ENCODE assay signal across 10 cellular contexts in genomic region chr7:20270867-20271266, GRCh38. TPM values are rescaled to one million over a fixed set of nuclear protein-coding genes. Genes with fewer than 3 reads are reported as not detected.
DNase-seq lines count a peak whose midpoint lies in the region; ATAC-seq, FAIRE-seq and TF ChIP-seq lines count a peak whose summit lies in the region.
"Had no signal": no experiment of that assay in that cellular context is flagged by ENCODE, and none has a peak within 500 bp of the region (broad histone marks: within the 10 kb centered on the region; RNA-seq: fewer than 3 reads in every experiment).

No MANE protein-coding gene starts in this region.

- H3K36me3 ChIP-seq in K562 (ENCODE audit: control insufficient read depth, insufficient read depth, low read length) (no peaks in the 10 kb centered on the region), prostate gland (no peaks in the 10 kb centered on the region)

- BruUV-seq in K562 (replicated peaks; lab: Mats Ljungman, UMichigan), result no TSS peak

- no peak for TF ChIP-seq CTCF in K562 (IDR thresholded peaks at IDR 0.05 in 2 of 3, conservative IDR thresholded peaks at IDR 0.05 in 1 of 3; ENCODE audit: insufficient read depth in 2 of 3, low read depth in 1 of 3, low read length in 3 of 3)
- no peak for TF ChIP-seq CTCF in prostate gland (IDR thresholded peaks at IDR 0.05)

- peak; percentile 60 for FAIRE-seq in K562 (lab: Jason Lieb, UNC)

- in situ Hi-C loops in K562 (cut with MboI), result no loop called here

- no peaks in the 10 kb centered on the region for H4K20me1 ChIP-seq in K562 (replicated peaks; ENCODE audit: control insufficient read depth, insufficient read depth, low read length)

- no peak for TF ChIP-seq POLR2A in K562 (conservative IDR thresholded peaks at IDR 0.05)
- TF ChIP-seq POLR2A in prostate gland (IDR thresholded peaks at IDR 0.05), result no peak

- H3K9me1 ChIP-seq in K562 (ENCODE audit: control insufficient read depth, insufficient read depth, low read length), result no peaks in the 10 kb centered on the region

- peak overlapping the region; percentile 2; the same call in 1 of the 2 replicates for H3K4me2 ChIP-seq in K562 (ENCODE audit: insufficient read depth, low read length)

- no peak overlapping the region for H3K4me3 ChIP-seq in K562
- no peak overlapping the region for H3K4me3 ChIP-seq in prostate gland

- POLR2A ChIA-PET in K562 (lab: Yijun Ruan, JAX), result interaction anchor here (1.2 to 1.5 kb wide), 3 partner anchors 19 to 51 kb away, joined by 3 to 4 read pairs (median 3); no protein-coding TSS in a partner anchor

- H3K27me3 ChIP-seq in K562 (ENCODE audit: control insufficient read depth in 2 of 2, insufficient read depth in 2 of 2, low read length in 2 of 2) (no peaks in the 10 kb centered on the region), prostate gland (replicated peaks; ENCODE audit: insufficient read depth) (no peaks in the 10 kb centered on the region)

- H3K27ac ChIP-seq in K562 (ENCODE audit: extremely low read depth, low read depth, low read length), result no peak overlapping the region
- H3K27ac ChIP-seq in prostate gland, result no peak overlapping the region

- peak; percentile 89 for ATAC-seq in GM18861 (IDR thresholded peaks at IDR 0.05; ENCODE audit: unreplicated experiment)
- ATAC-seq in GM21447 (IDR thresholded peaks at IDR 0.05; ENCODE audit: unreplicated experiment), result peak; percentile 81
- peak; percentile 86 for ATAC-seq in HG03064 (IDR thresholded peaks at IDR 0.05; ENCODE audit: low read depth, unreplicated experiment)
- peak; percentile 14; the same call in 1 of the 3 replicates for ATAC-seq in K562
- ATAC-seq: CD8-positive, alpha-beta T cell; T-helper 17 cell had no signal

- intact Hi-C loops in K562 (cut with micrococcal nuclease) (no loop called here), prostate gland (cut with DNase I) (no loop called here)

- no peaks in the 10 kb centered on the region for H3K79me2 ChIP-seq in K562 (ENCODE audit: control insufficient read depth, insufficient read depth, low read length)

- WGBS in K562 (ENCODE audit: insufficient coverage, low coverage, missing lambda C conversion rate), result 26% methylated on average over 2 of the region's 2 CpGs
- 61% methylated on average over 2 of the region's 2 CpGs for WGBS in prostate gland

- H3K9me3 ChIP-seq in K562 (replicated peaks; ENCODE audit: control insufficient read depth, insufficient read depth, low read depth, low read length), result no peaks in the 10 kb centered on the region
- no peaks in the 10 kb centered on the region for H3K9me3 ChIP-seq in prostate gland

- H3K4me1 ChIP-seq in K562 (replicated peaks in 1 of 2; ENCODE audit: control insufficient read depth in 2 of 2, insufficient read depth in 2 of 2, low read length in 2 of 2) (peaks cover 0 to 8% of the 10 kb centered on the region in 2 experiments; a peak in 1 of 5 replicates), prostate gland (replicated peaks) (no peaks in the 10 kb centered on the region)

- TF ChIP-seq EP300 in K562 (IDR thresholded peaks at IDR 0.05; ENCODE audit: low read length), result no peak

- CTCF ChIA-PET in K562 (lab: Yijun Ruan, JAX; ENCODE audit: low intra/inter-chr PET ratio), result no interaction called here

- no peak for DNase-seq in K562 (ENCODE audit: extremely low read depth in 1 of 4, low spot score in 3 of 4)
- no peak for DNase-seq in NCI-H446 treated with DMSO at 0.1 percent for 48 hours (lab: John Stamatoyannopoulos, UW)
- DNase-seq in prostate gland (ENCODE audit: low spot score), result no peak
- DNase-seq in medulla oblongata (ENCODE audit: extremely low spot score), result no peak
- no peak for DNase-seq in activated CD4-positive, alpha-beta T cell treated with anti-CD3 and anti-CD28 coated beads, Interleukin-2, amount 50 U/mL, for 48 hours
- DNase-seq: CD8-positive, alpha-beta T cell; T-helper 17 cell had no signal

- no peak for TF ChIP-seq RAD21 in K562 (CRISPR knock-in tag; conservative IDR thresholded peaks at IDR 0.05 in 1 of 2, IDR thresholded peaks at IDR 0.05 in 1 of 2)

- H3K9ac ChIP-seq in K562 (ENCODE audit: insufficient read depth in 1 of 2, low read depth in 2 of 2, low read length in 2 of 2), result no peak overlapping the region

- H2AFZ ChIP-seq in K562 (ENCODE audit: low read depth, low read length), result peak overlapping the region; percentile 79

TF ChIP-seq in K562, 482 proteins besides CTCF, POLR2A, EP300 and RAD21 (continues in another document):
- TF ChIP-seq GTF2B (IDR thresholded peaks at IDR 0.05; ENCODE audit: extremely low read depth, insufficient read length), result no peak
- TF ChIP-seq RBFOX2 (IDR thresholded peaks at IDR 0.05; ENCODE audit: low read depth, low read length), result no peak
- TF ChIP-seq ZBTB12 (CRISPR knock-in tag; IDR thresholded peaks at IDR 0.05), result no peak
- no peak for TF ChIP-seq PRPF4 (IDR thresholded peaks at IDR 0.05; ENCODE audit: insufficient read depth, low read depth, low read length, poor library complexity, severe bottlenecking)
- TF ChIP-seq BMI1 (IDR thresholded peaks at IDR 0.05; ENCODE audit: low read length), result no peak
- no peak for TF ChIP-seq RBBP5 (IDR thresholded peaks at IDR 0.05; ENCODE audit: borderline replicate concordance, insufficient read depth, low read length, poor library complexity, severe bottlenecking)
- TF ChIP-seq NFE2 (IDR thresholded peaks at IDR 0.05; ENCODE audit: low read depth), result no peak

RNA-seq across cellular contexts. Expression of gene MACC1, which starts 53.7 kb away (rescaled TPM):
- total RNA-seq in K562 (2011; cell fraction: chromatin; rRNA removed; ENCODE audit: low replicate concordance), result 22.2 and 81.4 TPM in 2 replicates
- 6.7 and 10.3 TPM in 2 replicates for total RNA-seq in K562 (2011; cell fraction: nucleolus; rRNA removed)
- total RNA-seq in K562 (2011; cell fraction: nucleoplasm; rRNA removed), result 21.9 and 60.5 TPM in 2 replicates
- 10.4 and 12.6 TPM in 2 replicates for total RNA-seq in K562 (2014; rRNA removed)
- total RNA-seq in K562 (2014; rRNA removed; fragmentation: Illumina TruSeq; extraction: Trizol), result 30.2 and 36.7 TPM in 2 replicates
- total RNA-seq in K562 (2015; rRNA removed; fragmentation: Illumina TruSeq; extraction: Trizol), result 16.7 and 17.8 TPM in 2 replicates
- 16.1 and 20.4 TPM in 2 replicates for total RNA-seq in K562 (2021)
- 5.1 and 12.7 TPM in 2 replicates for polyA plus RNA-seq in K562 (2011; rRNA removed)
- 1.9 and 2.4 TPM in 2 replicates for polyA plus RNA-seq in K562 (2011; cell fraction: cytosol; rRNA removed)
- 4.5 and 6.4 TPM in 2 replicates for polyA plus RNA-seq in K562 (2011; cell fraction: nucleus; rRNA removed)
- polyA plus RNA-seq in K562 (2012), result 5.6 and 6.9 TPM in 2 replicates
- polyA plus RNA-seq in K562 (2014; fragmentation: Illumina TruSeq; extraction: Trizol), result 9.1 and 9.6 TPM in 2 replicates
- 1 to 10 TPM; 7.5 to 8.6 TPM for polyA plus RNA-seq in K562 (2014; fragmentation: Nextera tagmentation; extraction: Ambion mirVana)
- polyA plus RNA-seq in K562 (2014; rRNA removed), result 4.4 and 5.9 TPM in 2 replicates
- 25.1 and 40.4 TPM in 2 replicates for polyA minus RNA-seq in K562 (2011; rRNA and poly(A)+ RNA removed)
- polyA minus RNA-seq in K562 (2011; cell fraction: cytosol; rRNA and poly(A)+ RNA removed), result 9.4 and 19.5 TPM in 2 replicates
- polyA minus RNA-seq in K562 (2011; cell fraction: nucleus; rRNA and poly(A)+ RNA removed), result 13.6 and 17.3 TPM in 2 replicates
- total RNA-seq in prostate gland, result 1 to 10 TPM; 3.0 to 3.4 TPM

RNA-seq across cellular contexts. Expression of gene ITGB8, which starts 59.8 kb away (rescaled TPM):
- total RNA-seq in K562 (2011; cell fraction: chromatin; rRNA removed; ENCODE audit: low replicate concordance), result 0.14 TPM in 1 of 2 replicates, not detected in the other
- not detected in 2 replicates for total RNA-seq in K562 (2011; cell fraction: nucleolus; rRNA removed)
- 0.15 TPM in 1 of 2 replicates, not detected in the other for total RNA-seq in K562 (2011; cell fraction: nucleoplasm; rRNA removed)
- total RNA-seq in K562 (2014; rRNA removed) (under 0.01 and 0.04 TPM in 2 replicates), K562 (2014; rRNA removed; fragmentation: Illumina TruSeq; extraction: Trizol) (not detected in 2 replicates), K562 (2015; rRNA removed; fragmentation: Illumina TruSeq; extraction: Trizol) (not detected in 2 replicates), K562 (2021) (0.02 and 0.04 TPM in 2 replicates), prostate gland (10 to 100 TPM; 50.3 to 99.5 TPM)
- polyA plus RNA-seq in K562 (2011; rRNA removed) (0.01 and 0.03 TPM in 2 replicates), K562 (2014; fragmentation: Illumina TruSeq; extraction: Trizol) (not detected in 2 replicates), K562 (2014; fragmentation: Nextera tagmentation; extraction: Ambion mirVana) (not detected), K562 (2014; rRNA removed) (0.04 TPM in 1 of 2 replicates, not detected in the other)
- polyA plus RNA-seq in K562 (2011; cell fraction: cytosol; rRNA removed), result 0.03 TPM in 1 of 2 replicates, not detected in the other
- polyA plus RNA-seq in K562 (2011; cell fraction: nucleus; rRNA removed), result 0.03 and 0.04 TPM in 2 replicates
- 0.04 TPM in 1 of 2 replicates, not detected in the other for polyA plus RNA-seq in K562 (2012)
- polyA minus RNA-seq in K562 (2011; rRNA and poly(A)+ RNA removed), result 0.04 and 0.06 TPM in 2 replicates
- not detected in 2 replicates for polyA minus RNA-seq in K562 (2011; cell fraction: cytosol; rRNA and poly(A)+ RNA removed)
- polyA minus RNA-seq in K562 (2011; cell fraction: nucleus; rRNA and poly(A)+ RNA removed), result 0.13 and 0.22 TPM in 2 replicates
- total RNA-seq: CD8-positive, alpha-beta T cell had no signal

Comparison
In these comparisons a context has a peak if more than half of its experiments do, and no peak if none do; other contexts are left out.
1. ATAC-seq: peak in every context shown above with its lines; median percentile 89 in GM18861; 86 in HG03064; 81 in GM21447; 14 in K562.
2. RNA of gene ITGB8, which starts 59.8 kb away (total RNA-seq): 50.3 to 99.5 TPM in prostate gland; under 0.01 to 0.15 TPM in K562; every median in the first group is over 10 times any median in the second.